Comparison of ENCODE assay signal across 12 cellular contexts in genomic region chr17:9105068-9105868, GRCh38.
"Had no signal": no experiment of that assay in that cellular context is flagged by ENCODE, and none has a peak within 500 bp of the region (broad histone marks: within the 10 kb centered on the region; RNA-seq: fewer than 3 reads in every experiment).

No MANE protein-coding gene starts in this region.

- H3K27ac Mint-ChIP-seq: activated CD8-positive, alpha-beta T cell treated with anti-CD3 and anti-CD28 coated beads for 36 hours; activated naive CD4-positive, alpha-beta T cell treated with anti-CD3 and anti-CD28 coated beads, Interleukin-2, amount 10 ng/mL, durations not matched to agents 7 days and 5 days; stimulated activated naive B cell treated with anti-CD40 and anti-IgM and Interleukin-4, amounts not matched to agents 10 μg/mL and 1 μg/mL and 100 μg/mL, for 72 hours had no signal

- H3K27ac ChIP-seq: epithelial cell of prostate, parathyroid adenoma, spleen, upper lobe of left lung, VCaP had no signal

- H3K36me3 ChIP-seq: spleen, upper lobe of left lung had no signal

- H3K4me3 Mint-ChIP-seq: activated CD8-positive, alpha-beta T cell treated with anti-CD3 and anti-CD28 coated beads for 36 hours; activated naive CD4-positive, alpha-beta T cell treated with anti-CD3 and anti-CD28 coated beads, Interleukin-2, amount 10 ng/mL, durations not matched to agents 7 days and 5 days; brain; stimulated activated naive B cell treated with anti-CD40 and anti-IgM and Interleukin-4, amounts not matched to agents 10 μg/mL and 1 μg/mL and 100 μg/mL, for 72 hours had no signal

- H3K4me1 Mint-ChIP-seq: activated naive CD4-positive, alpha-beta T cell treated with anti-CD3 and anti-CD28 coated beads, Interleukin-2, amount 10 ng/mL, durations not matched to agents 7 days and 5 days had no signal

- ATAC-seq: activated CD8-positive, alpha-beta T cell treated with anti-CD3 and anti-CD28 coated beads for 36 hours; stimulated activated naive B cell treated with anti-CD40 and anti-IgM and Interleukin-4, amounts not matched to agents 10 μg/mL and 1 μg/mL and 100 μg/mL, for 72 hours had no signal

- H3K27me3 Mint-ChIP-seq: brain had no signal

- H3K27me3 ChIP-seq: spleen, upper lobe of left lung had no signal

- DNase-seq: activated CD4-positive, alpha-beta T cell treated with anti-CD3 and anti-CD28 coated beads for 4 hours; activated CD8-positive, alpha-beta T cell treated with anti-CD3 and anti-CD28 coated beads for 36 hours; activated naive CD4-positive, alpha-beta T cell treated with anti-CD3 and anti-CD28 coated beads, Interleukin-2, amount 10 ng/mL, durations not matched to agents 7 days and 5 days; effector memory CD4-positive, alpha-beta T cell; spleen; stimulated activated CD4-positive, alpha-beta T cell treated with anti-CD3 and anti-CD28 coated beads, Interleukin-1b, Interleukin-23, amount 100 ng/mL, for 48 hours; stimulated activated naive B cell treated with anti-CD40 and anti-IgM and Interleukin-4, amounts not matched to agents 10 μg/mL and 1 μg/mL and 100 μg/mL, for 72 hours; upper lobe of left lung had no signal

- H3K9me3 Mint-ChIP-seq: activated CD8-positive, alpha-beta T cell treated with anti-CD3 and anti-CD28 coated beads for 36 hours had no signal

- H3K36me3 Mint-ChIP-seq: activated naive CD4-positive, alpha-beta T cell treated with anti-CD3 and anti-CD28 coated beads, Interleukin-2, amount 10 ng/mL, durations not matched to agents 7 days and 5 days; brain had no signal

- H3K4me3 ChIP-seq: spleen, upper lobe of left lung had no signal

- H3K4me1 ChIP-seq: parathyroid adenoma, spleen, upper lobe of left lung had no signal

- H3K9me3 ChIP-seq: upper lobe of left lung had no signal
